ENCODE assay signal across 8 cellular contexts in genomic region chr16:15641753-15642556, GRCh38. TPM values are rescaled to one million over a fixed set of nuclear protein-coding genes. Genes with fewer than 3 reads are reported as not detected.
DNase-seq lines count a peak whose midpoint lies in the region; ATAC-seq and TF ChIP-seq lines count a peak whose summit lies in the region.

No MANE protein-coding gene starts in this region.

- H3K27ac ChIP-seq in breast epithelium = peak overlapping the region; percentile 97 to 99
- H3K27ac ChIP-seq in mucosa of rectum (ENCODE audit: low read depth in 2 of 2, low read length in 2 of 2) = peak overlapping the region; percentile 91 to 93
- H3K27ac ChIP-seq in caudate nucleus (ENCODE audit: low read depth, low read length) = no peak overlapping the region

- H3K36me3 ChIP-seq in breast epithelium (no peaks in the 10 kb centered on the region), mucosa of rectum (ENCODE audit: control insufficient read depth in 2 of 2, insufficient read depth in 2 of 2, low read length in 2 of 2) (peaks cover 16 to 23% of the 10 kb centered on the region in 2 donors)

- no peak for ATAC-seq in stimulated activated naive CD8-positive, alpha-beta T cell treated with anti-CD3 and anti-CD28 coated beads, Interleukin-15, Interleukin-2, amounts not matched to agents 100 U/mL and 50 U/mL, for 24 hours
- ATAC-seq in HG03196 (IDR thresholded peaks at IDR 0.05; ENCODE audit: unreplicated experiment) = no peak

- no peaks in the 10 kb centered on the region for H3K27me3 ChIP-seq in breast epithelium
- H3K27me3 ChIP-seq in mucosa of rectum (ENCODE audit: control insufficient read depth in 2 of 2, insufficient read depth in 2 of 2, low read length in 2 of 2) = no peaks in the 10 kb centered on the region

- no peak for TF ChIP-seq CTCF in breast epithelium (IDR thresholded peaks at IDR 0.05)

- no peaks in the 10 kb centered on the region for H3K27me3 Mint-ChIP-seq in stimulated activated naive CD8-positive, alpha-beta T cell treated with anti-CD3 and anti-CD28 coated beads, Interleukin-15, Interleukin-2, amounts not matched to agents 100 ng/mL and 50 ng/mL, for 24 hours

- peak overlapping the region; percentile 92 for H3K4me3 Mint-ChIP-seq in stimulated activated naive CD8-positive, alpha-beta T cell treated with anti-CD3 and anti-CD28 coated beads, Interleukin-15, Interleukin-2, amounts not matched to agents 100 ng/mL and 50 ng/mL, for 24 hours

- H3K9me3 ChIP-seq in breast epithelium = no peaks in the 10 kb centered on the region
- no peaks in the 10 kb centered on the region for H3K9me3 ChIP-seq in mucosa of rectum (ENCODE audit: control insufficient read depth in 2 of 2, low read length in 2 of 2)

- peak overlapping the region; percentile 97 for H3K27ac Mint-ChIP-seq in stimulated activated naive CD8-positive, alpha-beta T cell treated with anti-CD3 and anti-CD28 coated beads, Interleukin-15, Interleukin-2, amounts not matched to agents 100 ng/mL and 50 ng/mL, for 24 hours

- TF ChIP-seq POLR2A in breast epithelium (IDR thresholded peaks at IDR 0.05) = no peak

- H3K4me3 ChIP-seq in breast epithelium (peak overlapping the region; percentile 76 to 89 (median 87)), mucosa of rectum (ENCODE audit: low read length in 2 of 2) (peak overlapping the region; percentile 93 to 98)

- H3K4me1 Mint-ChIP-seq in stimulated activated naive CD8-positive, alpha-beta T cell treated with anti-CD3 and anti-CD28 coated beads, Interleukin-15, Interleukin-2, amounts not matched to agents 100 ng/mL and 50 ng/mL, for 24 hours (ENCODE audit: low read depth) = peaks cover 70% of the 10 kb centered on the region

- H3K9me3 Mint-ChIP-seq in stimulated activated naive CD8-positive, alpha-beta T cell treated with anti-CD3 and anti-CD28 coated beads, Interleukin-15, Interleukin-2, amounts not matched to agents 100 ng/mL and 50 ng/mL, for 24 hours = no peaks in the 10 kb centered on the region

- no peaks in the 10 kb centered on the region for H3K4me1 ChIP-seq in breast epithelium
- H3K4me1 ChIP-seq in mucosa of rectum (ENCODE audit: control insufficient read depth in 2 of 2, insufficient read depth in 2 of 2, low read length in 2 of 2) = peaks cover 16 to 28% of the 10 kb centered on the region in 2 donors

- intact Hi-C loops in breast epithelium (cut with DNase I; ENCODE audit: low total_unique reads) = no loop called here

- H3K36me3 Mint-ChIP-seq in stimulated activated naive CD8-positive, alpha-beta T cell treated with anti-CD3 and anti-CD28 coated beads, Interleukin-15, Interleukin-2, amounts not matched to agents 100 ng/mL and 50 ng/mL, for 24 hours (ENCODE audit: low read depth) = peaks cover 27% of the 10 kb centered on the region

- DNase-seq in stimulated activated naive CD8-positive, alpha-beta T cell treated with anti-CD3 and anti-CD28 coated beads, Interleukin-15, Interleukin-2, amounts not matched to agents 100 U/mL and 50 U/mL, for 24 hours = no peak
- DNase-seq in breast epithelium (ENCODE audit: low spot score in 2 of 2) (no peak), NCI-H226 (no peak), GM19240 (ENCODE audit: insufficient read length, low spot score) (no peak), caudate nucleus (lab: John Stamatoyannopoulos, UW) (no peak)

- H3K9ac ChIP-seq in mucosa of rectum (ENCODE audit: low read depth in 1 of 2, low read length in 2 of 2) = peak overlapping the region; percentile 83 to 92

RNA-seq across cellular contexts. Expression of gene MARF1, which starts 1.0 kb away (rescaled TPM):
- 10 to 100 TPM; 42.9 to 49.3 (median 47.5) TPM for total RNA-seq in breast epithelium

RNA-seq across cellular contexts. Expression of gene NDE1, which starts 8.1 kb away (rescaled TPM):
- total RNA-seq in breast epithelium = 10 to 100 TPM; 19.0 to 34.7 (median 34.1) TPM
